1 cellular context compared by ENCODE assay signal in the genomic region with DNA sequence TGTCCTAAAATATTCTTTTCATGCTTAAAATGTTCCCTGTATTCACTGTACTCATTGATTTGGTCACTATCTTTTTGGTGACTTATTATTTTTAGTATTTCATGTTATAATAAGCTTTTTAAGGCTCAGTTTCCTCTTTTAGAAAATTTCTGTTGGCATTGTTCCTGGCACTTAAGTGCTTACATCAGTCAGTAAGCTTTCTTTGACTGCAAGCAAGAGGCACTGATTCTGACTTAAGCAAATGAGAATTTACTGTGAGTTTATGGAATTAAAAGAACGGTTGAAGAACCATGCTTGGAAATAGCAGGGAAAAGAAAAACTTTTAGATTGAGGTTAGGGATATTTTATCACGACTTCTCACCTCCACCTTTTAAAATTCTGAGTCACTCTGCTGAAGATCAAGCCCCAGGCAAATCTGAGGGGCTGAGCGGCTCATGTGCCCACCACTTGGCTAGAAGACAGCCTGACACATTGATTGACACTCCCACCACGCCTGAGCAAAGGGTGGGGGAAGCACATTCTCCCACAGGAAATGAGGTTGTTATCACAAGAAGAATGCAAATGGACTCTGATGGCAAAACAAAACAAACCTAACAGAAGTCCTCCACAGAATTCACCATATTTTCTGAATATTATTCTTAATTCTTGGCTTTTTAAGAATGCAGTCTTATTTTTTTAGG.
TF ChIP-seq lines count a peak whose summit lies in the region.

No MANE protein-coding gene starts in this region.

TF ChIP-seq in GM23338, 12 proteins besides CTCF, POLR2A, EP300 and RAD21 (continued from another document):
- TF ChIP-seq, protein P1, sequence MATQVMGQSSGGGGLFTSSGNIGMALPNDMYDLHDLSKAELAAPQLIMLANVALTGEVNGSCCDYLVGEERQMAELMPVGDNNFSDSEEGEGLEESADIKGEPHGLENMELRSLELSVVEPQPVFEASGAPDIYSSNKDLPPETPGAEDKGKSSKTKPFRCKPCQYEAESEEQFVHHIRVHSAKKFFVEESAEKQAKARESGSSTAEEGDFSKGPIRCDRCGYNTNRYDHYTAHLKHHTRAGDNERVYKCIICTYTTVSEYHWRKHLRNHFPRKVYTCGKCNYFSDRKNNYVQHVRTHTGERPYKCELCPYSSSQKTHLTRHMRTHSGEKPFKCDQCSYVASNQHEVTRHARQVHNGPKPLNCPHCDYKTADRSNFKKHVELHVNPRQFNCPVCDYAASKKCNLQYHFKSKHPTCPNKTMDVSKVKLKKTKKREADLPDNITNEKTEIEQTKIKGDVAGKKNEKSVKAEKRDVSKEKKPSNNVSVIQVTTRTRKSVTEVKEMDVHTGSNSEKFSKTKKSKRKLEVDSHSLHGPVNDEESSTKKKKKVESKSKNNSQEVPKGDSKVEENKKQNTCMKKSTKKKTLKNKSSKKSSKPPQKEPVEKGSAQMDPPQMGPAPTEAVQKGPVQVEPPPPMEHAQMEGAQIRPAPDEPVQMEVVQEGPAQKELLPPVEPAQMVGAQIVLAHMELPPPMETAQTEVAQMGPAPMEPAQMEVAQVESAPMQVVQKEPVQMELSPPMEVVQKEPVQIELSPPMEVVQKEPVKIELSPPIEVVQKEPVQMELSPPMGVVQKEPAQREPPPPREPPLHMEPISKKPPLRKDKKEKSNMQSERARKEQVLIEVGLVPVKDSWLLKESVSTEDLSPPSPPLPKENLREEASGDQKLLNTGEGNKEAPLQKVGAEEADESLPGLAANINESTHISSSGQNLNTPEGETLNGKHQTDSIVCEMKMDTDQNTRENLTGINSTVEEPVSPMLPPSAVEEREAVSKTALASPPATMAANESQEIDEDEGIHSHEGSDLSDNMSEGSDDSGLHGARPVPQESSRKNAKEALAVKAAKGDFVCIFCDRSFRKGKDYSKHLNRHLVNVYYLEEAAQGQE (IDR thresholded peaks at IDR 0.05; ENCODE audit: unreplicated experiment), result no peak
- no peak for TF ChIP-seq POLR2AphosphoS5 (IDR thresholded peaks at IDR 0.05; ENCODE audit: low read depth)
- TF ChIP-seq JUNB (IDR thresholded peaks at IDR 0.05; ENCODE audit: unreplicated experiment), result no peak
- no peak for TF ChIP-seq NANOG (IDR thresholded peaks at IDR 0.05; ENCODE audit: borderline replicate concordance)
- TF ChIP-seq EZH2phosphoT487 (IDR thresholded peaks at IDR 0.05; ENCODE audit: unreplicated experiment), result no peak
- TF ChIP-seq, protein P2, sequence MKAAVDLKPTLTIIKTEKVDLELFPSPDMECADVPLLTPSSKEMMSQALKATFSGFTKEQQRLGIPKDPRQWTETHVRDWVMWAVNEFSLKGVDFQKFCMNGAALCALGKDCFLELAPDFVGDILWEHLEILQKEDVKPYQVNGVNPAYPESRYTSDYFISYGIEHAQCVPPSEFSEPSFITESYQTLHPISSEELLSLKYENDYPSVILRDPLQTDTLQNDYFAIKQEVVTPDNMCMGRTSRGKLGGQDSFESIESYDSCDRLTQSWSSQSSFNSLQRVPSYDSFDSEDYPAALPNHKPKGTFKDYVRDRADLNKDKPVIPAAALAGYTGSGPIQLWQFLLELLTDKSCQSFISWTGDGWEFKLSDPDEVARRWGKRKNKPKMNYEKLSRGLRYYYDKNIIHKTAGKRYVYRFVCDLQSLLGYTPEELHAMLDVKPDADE (IDR thresholded peaks at IDR 0.05), result no peak
- TF ChIP-seq, protein P3, sequence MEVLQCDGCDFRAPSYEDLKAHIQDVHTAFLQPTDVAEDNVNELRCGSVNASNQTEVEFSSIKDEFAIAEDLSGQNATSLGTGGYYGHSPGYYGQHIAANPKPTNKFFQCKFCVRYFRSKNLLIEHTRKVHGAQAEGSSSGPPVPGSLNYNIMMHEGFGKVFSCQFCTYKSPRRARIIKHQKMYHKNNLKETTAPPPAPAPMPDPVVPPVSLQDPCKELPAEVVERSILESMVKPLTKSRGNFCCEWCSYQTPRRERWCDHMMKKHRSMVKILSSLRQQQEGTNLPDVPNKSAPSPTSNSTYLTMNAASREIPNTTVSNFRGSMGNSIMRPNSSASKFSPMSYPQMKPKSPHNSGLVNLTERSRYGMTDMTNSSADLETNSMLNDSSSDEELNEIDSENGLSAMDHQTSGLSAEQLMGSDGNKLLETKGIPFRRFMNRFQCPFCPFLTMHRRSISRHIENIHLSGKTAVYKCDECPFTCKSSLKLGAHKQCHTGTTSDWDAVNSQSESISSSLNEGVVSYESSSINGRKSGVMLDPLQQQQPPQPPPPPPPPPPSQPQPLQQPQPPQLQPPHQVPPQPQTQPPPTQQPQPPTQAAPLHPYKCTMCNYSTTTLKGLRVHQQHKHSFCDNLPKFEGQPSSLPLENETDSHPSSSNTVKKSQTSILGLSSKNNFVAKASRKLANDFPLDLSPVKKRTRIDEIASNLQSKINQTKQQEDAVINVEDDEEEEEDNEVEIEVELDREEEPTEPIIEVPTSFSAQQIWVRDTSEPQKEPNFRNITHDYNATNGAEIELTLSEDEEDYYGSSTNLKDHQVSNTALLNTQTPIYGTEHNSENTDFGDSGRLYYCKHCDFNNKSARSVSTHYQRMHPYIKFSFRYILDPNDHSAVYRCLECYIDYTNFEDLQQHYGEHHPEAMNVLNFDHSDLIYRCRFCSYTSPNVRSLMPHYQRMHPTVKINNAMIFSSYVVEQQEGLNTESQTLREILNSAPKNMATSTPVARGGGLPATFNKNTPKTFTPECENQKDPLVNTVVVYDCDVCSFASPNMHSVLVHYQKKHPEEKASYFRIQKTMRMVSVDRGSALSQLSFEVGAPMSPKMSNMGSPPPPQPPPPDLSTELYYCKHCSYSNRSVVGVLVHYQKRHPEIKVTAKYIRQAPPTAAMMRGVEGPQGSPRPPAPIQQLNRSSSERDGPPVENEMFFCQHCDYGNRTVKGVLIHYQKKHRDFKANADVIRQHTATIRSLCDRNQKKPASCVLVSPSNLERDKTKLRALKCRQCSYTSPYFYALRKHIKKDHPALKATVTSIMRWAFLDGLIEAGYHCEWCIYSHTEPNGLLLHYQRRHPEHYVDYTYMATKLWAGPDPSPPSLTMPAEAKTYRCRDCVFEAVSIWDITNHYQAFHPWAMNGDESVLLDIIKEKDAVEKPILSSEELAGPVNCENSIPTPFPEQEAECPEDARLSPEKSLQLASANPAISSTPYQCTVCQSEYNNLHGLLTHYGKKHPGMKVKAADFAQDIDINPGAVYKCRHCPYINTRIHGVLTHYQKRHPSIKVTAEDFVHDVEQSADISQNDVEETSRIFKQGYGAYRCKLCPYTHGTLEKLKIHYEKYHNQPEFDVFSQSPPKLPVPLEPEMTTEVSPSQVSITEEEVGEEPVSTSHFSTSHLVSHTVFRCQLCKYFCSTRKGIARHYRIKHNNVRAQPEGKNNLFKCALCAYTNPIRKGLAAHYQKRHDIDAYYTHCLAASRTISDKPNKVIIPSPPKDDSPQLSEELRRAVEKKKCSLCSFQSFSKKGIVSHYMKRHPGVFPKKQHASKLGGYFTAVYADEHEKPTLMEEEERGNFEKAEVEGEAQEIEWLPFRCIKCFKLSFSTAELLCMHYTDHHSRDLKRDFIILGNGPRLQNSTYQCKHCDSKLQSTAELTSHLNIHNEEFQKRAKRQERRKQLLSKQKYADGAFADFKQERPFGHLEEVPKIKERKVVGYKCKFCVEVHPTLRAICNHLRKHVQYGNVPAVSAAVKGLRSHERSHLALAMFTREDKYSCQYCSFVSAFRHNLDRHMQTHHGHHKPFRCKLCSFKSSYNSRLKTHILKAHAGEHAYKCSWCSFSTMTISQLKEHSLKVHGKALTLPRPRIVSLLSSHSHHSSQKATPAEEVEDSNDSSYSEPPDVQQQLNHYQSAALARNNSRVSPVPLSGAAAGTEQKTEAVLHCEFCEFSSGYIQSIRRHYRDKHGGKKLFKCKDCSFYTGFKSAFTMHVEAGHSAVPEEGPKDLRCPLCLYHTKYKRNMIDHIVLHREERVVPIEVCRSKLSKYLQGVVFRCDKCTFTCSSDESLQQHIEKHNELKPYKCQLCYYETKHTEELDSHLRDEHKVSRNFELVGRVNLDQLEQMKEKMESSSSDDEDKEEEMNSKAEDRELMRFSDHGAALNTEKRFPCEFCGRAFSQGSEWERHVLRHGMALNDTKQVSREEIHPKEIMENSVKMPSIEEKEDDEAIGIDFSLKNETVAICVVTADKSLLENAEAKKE (CRISPR knock-in tag; IDR thresholded peaks at IDR 0.05), result no peak
